In the genomic region with DNA sequence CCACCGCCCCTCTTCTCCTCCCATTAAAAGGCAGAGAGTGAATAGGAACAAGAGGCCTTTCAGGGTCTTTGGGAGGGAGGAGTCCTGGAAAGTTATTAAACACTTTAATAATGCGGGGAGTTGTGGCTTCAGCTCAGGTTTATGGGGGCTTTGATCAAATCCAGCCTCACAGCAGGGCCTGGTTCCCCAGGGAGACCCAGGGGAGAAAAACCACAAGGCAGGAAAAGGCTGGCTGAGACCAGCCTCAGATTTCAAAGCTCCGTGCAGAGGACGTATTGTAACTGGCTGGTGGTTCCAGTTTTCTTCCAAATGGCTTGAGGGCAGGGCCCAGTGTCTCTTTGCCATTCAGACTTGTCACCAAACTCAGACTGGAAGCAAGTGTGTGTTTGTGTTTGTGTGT, we compare ENCODE assay signal across 18 cellular contexts.
A peak's percentile ranks its signal among the peaks of the same experiment; 100 is the strongest.
DNase-seq lines count a peak whose midpoint lies in the region; ATAC-seq and TF ChIP-seq lines count a peak whose summit lies in the region.
"Had no signal": no experiment of that assay in that cellular context is flagged by ENCODE, and none has a peak within 500 bp of the region (broad histone marks: within the 10 kb centered on the region; RNA-seq: fewer than 3 reads in every experiment).

No MANE protein-coding gene starts in this region.

- TF ChIP-seq CTCF in osteoblast (IDR thresholded peaks at IDR 0.05; ENCODE audit: extremely low read depth, low read depth, low read length): no peak

- no peak overlapping the region for H3K4me3 ChIP-seq in osteoblast (ENCODE audit: insufficient read depth, low read length)
- H3K4me3 ChIP-seq: coronary artery, testis had no signal

- H3K36me3 ChIP-seq in osteoblast (ENCODE audit: insufficient read depth, low read length): no peaks in the 10 kb centered on the region

- H3K27ac ChIP-seq in osteoblast (ENCODE audit: low read depth, low read length): peak overlapping the region; percentile 90
- H3K27ac ChIP-seq: coronary artery, testis had no signal

- H3K79me2 ChIP-seq in osteoblast (ENCODE audit: insufficient read depth, low read length): no peaks in the 10 kb centered on the region

- H3K4me1 ChIP-seq in osteoblast (ENCODE audit: insufficient read depth, low read length): peaks cover 39% of the 10 kb centered on the region
- H3K4me1 ChIP-seq: testis had no signal

- H3K9me3 ChIP-seq in osteoblast (ENCODE audit: low read depth, low read length): no peaks in the 10 kb centered on the region
- H3K9me3 ChIP-seq: testis had no signal

- no peaks in the 10 kb centered on the region for H4K20me1 ChIP-seq in osteoblast (ENCODE audit: insufficient read depth, low read length)

- no peaks in the 10 kb centered on the region for H3K27me3 ChIP-seq in osteoblast (ENCODE audit: insufficient read depth, low read length)
- H3K27me3 ChIP-seq: testis had no signal

- ATAC-seq in HG03139 (IDR thresholded peaks at IDR 0.05; ENCODE audit: unreplicated experiment): no peak
- ATAC-seq: left colon had no signal

- in situ Hi-C loops in KBM-7 (cut with MboI; ENCODE audit: low pct_unique_long_range_greater_than_20kb, low sequenced_read_pairs): no loop called here

- no peak overlapping the region for H3K4me2 ChIP-seq in osteoblast (ENCODE audit: insufficient read depth, low read length)

- DNase-seq in Daoy (ENCODE audit: low read depth) (peak; percentile 67), M059J (ENCODE audit: low read depth) (peak; percentile 71), dedifferentiated amniotic fluid mesenchymal stem cell (ENCODE audit: extremely low spot score) (peak; percentile 32), osteoblast (ENCODE audit: insufficient read length, low spot score, missing footprints) (no peak), T1000 (lab: John Stamatoyannopoulos, UW) (no peak), KBM-7 (no peak), GDM1 (lab: John Stamatoyannopoulos, UW) (no peak)
- DNase-seq: activated CD4-positive, alpha-beta T cell treated with anti-CD3 and anti-CD28 coated beads, Interleukin-2, amount 10 ng/mL, durations not matched to agents 24 days and 14 days; activated CD8-positive, alpha-beta memory T cell treated with anti-CD3 and anti-CD28 coated beads, Interleukin-2, amount 50 U/mL, for 4 hours; activated naive CD4-positive, alpha-beta T cell; aorta; foreskin fibroblast; left colon; NCI-H187 treated with DMSO at 0.1 percent for 48 hours; NCI-H748 treated with DMSO at 0.1 percent for 48 hours; testis had no signal

- no peak overlapping the region for H2AFZ ChIP-seq in osteoblast (ENCODE audit: low read length)

Comparison
In these comparisons a context has a peak if more than half of its experiments do, and no peak if none do; other contexts are left out.
1. DNase-seq: peak in Daoy (single experiment), M059J (single experiment) and dedifferentiated amniotic fluid mesenchymal stem cell (single experiment); none in osteoblast (single experiment), T1000 (single experiment), KBM-7 (single experiment) and GDM1 (single experiment).